ENCODE assay signal across 19 cellular contexts in the genomic region with DNA sequence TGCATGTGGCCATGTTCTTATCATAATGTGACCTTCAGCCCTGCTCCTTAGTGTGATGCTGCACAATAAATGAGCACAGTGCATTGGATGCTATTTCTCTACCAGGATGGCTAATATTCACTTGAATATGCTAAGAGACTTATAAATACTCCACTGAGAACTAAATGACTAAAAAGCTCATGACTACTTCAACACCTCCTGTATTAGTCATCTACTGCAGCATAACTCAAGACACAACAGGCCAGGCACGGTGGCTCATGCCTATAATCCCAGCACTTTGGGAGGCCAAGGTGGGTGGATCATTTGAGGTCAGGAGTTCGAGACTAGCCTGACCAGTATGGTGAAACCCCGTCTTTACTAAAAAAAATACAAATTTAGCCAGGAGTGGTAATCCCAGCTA.
DNase-seq lines count a peak whose midpoint lies in the region; ATAC-seq, FAIRE-seq and TF ChIP-seq lines count a peak whose summit lies in the region.
"Had no signal": no experiment of that assay in that cellular context is flagged by ENCODE, and none has a peak within 500 bp of the region (broad histone marks: within the 10 kb centered on the region; RNA-seq: fewer than 3 reads in every experiment).

No MANE protein-coding gene starts in this region.

- TF ChIP-seq POLR2A in body of pancreas (IDR thresholded peaks at IDR 0.05) = no peak

- DNase-seq in EH (ENCODE audit: low read depth) = peak; percentile 42
- peak; percentile 26 for DNase-seq in M059J (ENCODE audit: low read depth)
- DNase-seq in epithelial cell of esophagus (ENCODE audit: low read depth) = peak; percentile 90
- DNase-seq in keratinocyte (ENCODE audit: low read depth, low spot score) = peak; percentile 54
- DNase-seq in ureter (ENCODE audit: low spot score) = no peak
- DNase-seq in pons (ENCODE audit: low spot score) = no peak
- DNase-seq in body of pancreas = no peak
- DNase-seq in NK-92 treated with Interleukin-12 subunit alpha and Interleukin-12 subunit beta, amount 100 ng/mL, for 24 hours (lab: John Stamatoyannopoulos, UW) = no peak
- DNase-seq: CD4-positive, alpha-beta T cell; DND-41; MM.1S; NCI-H1105; NCI-H187; NCI-H446 treated with DMSO at 0.1 percent for 48 hours; NCI-H774; RPMI8226 had no signal

- no peak overlapping the region for H2AFZ ChIP-seq in keratinocyte (ENCODE audit: control insufficient read depth, low read length)

- H3K27ac ChIP-seq in keratinocyte (ENCODE audit: control insufficient read depth, insufficient read depth, low read length) (peak overlapping the region; percentile 49), body of pancreas (no peak overlapping the region)
- H3K27ac ChIP-seq: KMS-11, SJSA1 had no signal

- H3K27me3 ChIP-seq in keratinocyte (ENCODE audit: control insufficient read depth, extremely low read depth, insufficient read depth, low read length) = no peaks in the 10 kb centered on the region
- no peaks in the 10 kb centered on the region for H3K27me3 ChIP-seq in body of pancreas
- H3K27me3 ChIP-seq: SJSA1 had no signal

- TF ChIP-seq CTCF in epithelial cell of esophagus (IDR thresholded peaks at IDR 0.05; ENCODE audit: insufficient read depth, low read depth, low read length, missing control alignments) (no peak), keratinocyte (optimal IDR thresholded peaks at IDR 0.05 in 1 of 3, IDR thresholded peaks at IDR 0.05 in 1 of 3, conservative IDR thresholded peaks at IDR 0.05 in 1 of 3; ENCODE audit: extremely low read depth in 1 of 3, insufficient read depth in 2 of 3, low read length in 3 of 3) (no peak), body of pancreas (IDR thresholded peaks at IDR 0.05) (no peak)

- H3K4me3 ChIP-seq in epithelial cell of esophagus (ENCODE audit: low read length) (no peak overlapping the region), keratinocyte (ENCODE audit: control insufficient read depth in 2 of 3, extremely low read depth in 1 of 3, insufficient read depth in 2 of 3, low read depth in 1 of 3, low read length in 3 of 3) (no peak overlapping the region), body of pancreas (no peak overlapping the region)
- H3K4me3 ChIP-seq: SJSA1 had no signal

- H3K4me2 ChIP-seq in keratinocyte (ENCODE audit: control insufficient read depth, extremely low read depth, insufficient read depth, low read depth, low read length) = no peak overlapping the region
- H3K4me2 ChIP-seq: KMS-11 had no signal

- H3K36me3 ChIP-seq in keratinocyte (ENCODE audit: control insufficient read depth in 2 of 2, extremely low read depth in 1 of 2, insufficient read depth in 2 of 2, low read length in 2 of 2) = no peaks in the 10 kb centered on the region
- no peaks in the 10 kb centered on the region for H3K36me3 ChIP-seq in body of pancreas (replicated peaks in 1 of 2; ENCODE audit: insufficient read depth in 1 of 2, low read depth in 2 of 2)
- H3K36me3 ChIP-seq: SJSA1 had no signal

- peak; percentile 23 for FAIRE-seq in keratinocyte (lab: Jason Lieb, UNC)
- FAIRE-seq: H1 had no signal

- no peaks in the 10 kb centered on the region for H4K20me1 ChIP-seq in keratinocyte (ENCODE audit: control insufficient read depth, extremely low read depth, insufficient read depth, low read length)

- intact Hi-C loops in body of pancreas (cut with DNase I) = no loop called here

- no peak overlapping the region for H3K9ac ChIP-seq in keratinocyte (ENCODE audit: control insufficient read depth, extremely low read depth, insufficient read depth, low read length)
- H3K9ac ChIP-seq: KMS-11 had no signal

- no peak for ATAC-seq in body of pancreas

- WGBS in body of pancreas, 2 donors = 47 to 53% methylated on average over 3 of the region's 3 CpGs

- no peaks in the 10 kb centered on the region for H3K79me2 ChIP-seq in keratinocyte (ENCODE audit: control insufficient read depth, insufficient read depth, low read length)

- H3K4me1 ChIP-seq in keratinocyte (ENCODE audit: control insufficient read depth, extremely low read depth, insufficient read depth, low read length) (peaks cover 25% of the 10 kb centered on the region), body of pancreas (no peaks in the 10 kb centered on the region)

- dilution Hi-C loops in keratinocyte (cut with MboI; ENCODE audit: extremely low pct_ligation_motif_present, low sequenced_read_pairs) = no loop called here

- H3K9me1 ChIP-seq in keratinocyte (ENCODE audit: control insufficient read depth, extremely low read depth, insufficient read depth, low read length) = no peaks in the 10 kb centered on the region

- H3K9me3 ChIP-seq in keratinocyte (ENCODE audit: control insufficient read depth, low read depth, low read length) (peaks cover 9% of the 10 kb centered on the region), body of pancreas (no peaks in the 10 kb centered on the region)

Comparison
In these comparisons a context has a peak if more than half of its experiments do, and no peak if none do; other contexts are left out.
1. DNase-seq: peak in EH (single experiment), M059J (single experiment), epithelial cell of esophagus (single experiment) and keratinocyte (single experiment); none in ureter (single experiment), pons (single experiment), body of pancreas (0 of 4) and NK-92 treated with Interleukin-12 subunit alpha and Interleukin-12 subunit beta, amount 100 ng/mL, for 24 hours (single experiment).